Comparison of ENCODE assay signal across 12 cellular contexts in genomic region chr22:46089426-46090041, GRCh38.
DNase-seq lines count a peak whose midpoint lies in the region; ATAC-seq and TF ChIP-seq lines count a peak whose summit lies in the region.
"Had no signal": no experiment of that assay in that cellular context is flagged by ENCODE, and none has a peak within 500 bp of the region (broad histone marks: within the 10 kb centered on the region; RNA-seq: fewer than 3 reads in every experiment).

No MANE protein-coding gene starts in this region.

- H3K4me3 Mint-ChIP-seq in activated T-cell treated with anti-CD3 and anti-CD28 coated beads, Interleukin-2, amount 50 U/mL, for 72 hours: no peak overlapping the region
- H3K4me3 Mint-ChIP-seq: IgD-negative memory B cell had no signal

- no peak for TF ChIP-seq RAD21 in SK-N-SH (IDR thresholded peaks at IDR 0.05; ENCODE audit: low read length)

- no peaks in the 10 kb centered on the region for H3K36me3 Mint-ChIP-seq in activated T-cell treated with anti-CD3 and anti-CD28 coated beads, Interleukin-2, amount 50 U/mL, for 72 hours (ENCODE audit: insufficient read depth in 2 of 2)
- H3K36me3 Mint-ChIP-seq: IgD-negative memory B cell had no signal

- CTCF ChIA-PET in SK-N-SH (lab: Yijun Ruan, JAX): interaction anchor here (1.1 to 3.2 kb wide), 7 partner anchors 14 to 95 kb away, joined by 3 to 23 read pairs (median 3); no protein-coding TSS in a partner anchor

- peak overlapping the region; percentile 99 for H3K4me2 ChIP-seq in SK-N-SH

- H3K4me3 ChIP-seq in SK-N-SH (ENCODE audit: low read depth in 2 of 2, low read length in 1 of 2): peak overlapping the region; percentile 90 to 92; a peak in 3 of 4 replicates
- H3K4me3 ChIP-seq in ovary: peak overlapping the region; percentile 29
- H3K4me3 ChIP-seq in aorta (ENCODE audit: low read length in 2 of 2): no peak overlapping the region

- H3K9me3 ChIP-seq in SK-N-SH (no peaks in the 10 kb centered on the region), ovary (no peaks in the 10 kb centered on the region), aorta (ENCODE audit: control insufficient read depth, low read length) (no peaks in the 10 kb centered on the region)

- POLR2A ChIA-PET in SK-N-SH (lab: Yijun Ruan, JAX): interaction anchor here (0.6 to 6.3 kb wide), 9 partner anchors 12 to 94 kb away, joined by 3 to 83 read pairs (median 4); no protein-coding TSS in a partner anchor

- peaks cover 66 to 89% of the 10 kb centered on the region in 2 experiments for H3K36me3 ChIP-seq in SK-N-SH (replicated peaks in 1 of 2; ENCODE audit: control insufficient read depth in 1 of 2, insufficient read depth in 2 of 2, low read length in 1 of 2)
- H3K36me3 ChIP-seq in ovary: no peaks in the 10 kb centered on the region
- H3K36me3 ChIP-seq in aorta (ENCODE audit: control insufficient read depth in 1 of 2, insufficient read depth in 2 of 2, low read length in 1 of 2): peaks cover 0 to 2% of the 10 kb centered on the region in 2 donors

- no peaks in the 10 kb centered on the region for H3K9me2 ChIP-seq in SK-N-SH

- no peak for TF ChIP-seq POLR2A in ovary (IDR thresholded peaks at IDR 0.05)

- intact Hi-C loops in cardiac septum (cut with DNase I): loop anchor here (2.0 to 5.0 kb wide), 3 partner anchors 15 to 82 kb away; no protein-coding TSS in a partner anchor
- intact Hi-C loops in ovary (cut with DNase I): no loop called here
- intact Hi-C loops in aorta (cut with DNase I): loop anchor here in 1 of 2 donors (2.0 to 10.0 kb wide), 3 partner anchors 17 to 775 kb away; no protein-coding TSS in a partner anchor

- H3K27me3 Mint-ChIP-seq in activated T-cell treated with anti-CD3 and anti-CD28 coated beads, Interleukin-2, amount 50 U/mL, for 72 hours (ENCODE audit: low read depth): no peaks in the 10 kb centered on the region
- H3K27me3 Mint-ChIP-seq: IgD-negative memory B cell had no signal

- no peak for TF ChIP-seq EP300 in SK-N-SH (IDR thresholded peaks at IDR 0.05; ENCODE audit: borderline replicate concordance in 1 of 2, low read depth in 1 of 2, low read length in 1 of 2)
- no peak for TF ChIP-seq EP300 in ovary (IDR thresholded peaks at IDR 0.05)

- no peak for ATAC-seq in SK-N-SH treated with all-trans-retinoic acid at 6 μM for 48 hours
- no peak for ATAC-seq in aorta (ENCODE audit: low FRiP score)
- no peak for ATAC-seq in activated T-cell treated with anti-CD3 and anti-CD28 coated beads, Interleukin-2, amount 50 U/mL, for 72 hours (replicated peaks in 1 of 2)
- ATAC-seq in GM21381 (IDR thresholded peaks at IDR 0.05; ENCODE audit: unreplicated experiment): no peak

- no peaks in the 10 kb centered on the region for H3K4me1 Mint-ChIP-seq in activated T-cell treated with anti-CD3 and anti-CD28 coated beads, Interleukin-2, amount 50 U/mL, for 72 hours (ENCODE audit: low read depth)
- H3K4me1 Mint-ChIP-seq: IgD-negative memory B cell had no signal

- H3K27ac Mint-ChIP-seq in activated T-cell treated with anti-CD3 and anti-CD28 coated beads, Interleukin-2, amount 50 U/mL, for 72 hours: no peak overlapping the region
- H3K27ac Mint-ChIP-seq: IgD-negative memory B cell had no signal

- TF ChIP-seq CTCF in SK-N-SH (IDR thresholded peaks at IDR 0.05) (no peak), ovary (IDR thresholded peaks at IDR 0.05) (no peak)

- H3K9me3 Mint-ChIP-seq in activated T-cell treated with anti-CD3 and anti-CD28 coated beads, Interleukin-2, amount 50 U/mL, for 72 hours: no peaks in the 10 kb centered on the region
- H3K9me3 Mint-ChIP-seq: IgD-negative memory B cell had no signal

- H3K27me3 ChIP-seq in SK-N-SH (ENCODE audit: insufficient read depth) (no peaks in the 10 kb centered on the region), ovary (no peaks in the 10 kb centered on the region), aorta (ENCODE audit: control insufficient read depth in 1 of 2, insufficient read depth in 2 of 2, low read length in 1 of 2) (no peaks in the 10 kb centered on the region)

- peaks cover 100% of the 10 kb centered on the region for H4K20me1 ChIP-seq in SK-N-SH (ENCODE audit: insufficient read depth)

- peak overlapping the region; percentile 96 to 100 for H3K27ac ChIP-seq in SK-N-SH (ENCODE audit: low read depth in 2 of 2, low read length in 1 of 2)
- H3K27ac ChIP-seq in ovary: peak overlapping the region; percentile 79 to 94
- H3K27ac ChIP-seq in aorta (ENCODE audit: low read depth in 1 of 2, low read length in 2 of 2): peak overlapping the region; percentile 68 to 71

- H3K4me1 ChIP-seq in SK-N-SH (ENCODE audit: control insufficient read depth in 1 of 2, insufficient read depth in 2 of 2, low read depth in 1 of 2, low read length in 1 of 2): peaks cover 48 to 98% of the 10 kb centered on the region in 2 experiments
- peaks cover 71% of the 10 kb centered on the region for H3K4me1 ChIP-seq in ovary (ENCODE audit: insufficient read depth)
- peaks cover 0 to 6% of the 10 kb centered on the region in 2 donors for H3K4me1 ChIP-seq in aorta (ENCODE audit: control insufficient read depth in 1 of 2, insufficient read depth in 2 of 2, low read length in 2 of 2)

- 77% methylated on average over 21 of the region's 24 CpGs for WGBS in SK-N-SH (ENCODE audit: low lambda C conversion rate)
- 17 to 27% (median 19%) methylated on average over 24 of the region's 24 CpGs for WGBS in ovary, 3 donors
- 78 to 79% methylated on average over 24 of the region's 24 CpGs for WGBS in aorta, 2 donors

- peaks cover 100% of the 10 kb centered on the region for H3K79me2 ChIP-seq in SK-N-SH (ENCODE audit: insufficient read depth)

- H2AFZ ChIP-seq in SK-N-SH (ENCODE audit: low read depth): no peak overlapping the region

- no peak for DNase-seq in SK-N-SH
- peak; percentile 68 for DNase-seq in cardiac septum (ENCODE audit: low spot score)
- DNase-seq in ovary: peak in 3 of 5 donors; percentile 30 to 47 (median 39)
- peak; percentile 50 to 72 for DNase-seq in aorta
- no peak for DNase-seq in activated T-cell treated with anti-CD3 and anti-CD28 coated beads, Interleukin-2, amount 50 U/mL, for 72 hours
- DNase-seq in inferior parietal cortex (ENCODE audit: extremely low spot score): no peak
- DNase-seq: 8988T; activated CD8-positive, alpha-beta memory T cell treated with anti-CD3 and anti-CD28 coated beads, Interleukin-2, amount 50 U/mL, for 4 hours; OCI-M1 had no signal

- peaks cover 73% of the 10 kb centered on the region for H3F3A ChIP-seq in SK-N-SH (replicated peaks; ENCODE audit: insufficient read depth)

- H3K9ac ChIP-seq in SK-N-SH: peak overlapping the region; percentile 100

TF ChIP-seq in SK-N-SH, 30 proteins besides CTCF, POLR2A, EP300 and RAD21:
- TF ChIP-seq PBX3 (IDR thresholded peaks at IDR 0.05) (no peak), RXRA (IDR thresholded peaks at IDR 0.05; ENCODE audit: borderline replicate concordance, low read depth) (no peak), POLR2AphosphoS5 (IDR thresholded peaks at IDR 0.05; ENCODE audit: low read depth, low read length) (peak; percentile 3; the same call in 1 of the 2 replicates)
TF ChIP-seq in SK-N-SH: peak in this region for 1.

TF ChIP-seq in SK-N-SH treated with all-trans-retinoic acid at 6 μM for 48 hours, 23 proteins besides CTCF, POLR2A, EP300 and RAD21:
- TF ChIP-seq POU6F1 (CRISPR knock-in tag; IDR thresholded peaks at IDR 0.05; ENCODE audit: borderline replicate concordance, low read depth): no peak
- no peak for TF ChIP-seq ESRRG (CRISPR knock-in tag; IDR thresholded peaks at IDR 0.05)
- TF ChIP-seq ZC3H10 (CRISPR knock-in tag; IDR thresholded peaks at IDR 0.05): no peak
- TF ChIP-seq TCF4 (CRISPR knock-in tag; IDR thresholded peaks at IDR 0.05; ENCODE audit: borderline replicate concordance): no peak
- no peak for TF ChIP-seq OSR1 (CRISPR knock-in tag; IDR thresholded peaks at IDR 0.05)

Comparison
In these comparisons a context has a peak if more than half of its experiments do, and no peak if none do; other contexts are left out.
1. DNase-seq: peak in cardiac septum (single experiment), ovary (3 of 5) and aorta (2 of 2); none in SK-N-SH (single experiment), activated T-cell treated with anti-CD3 and anti-CD28 coated beads, Interleukin-2, amount 50 U/mL, for 72 hours (0 of 2) and inferior parietal cortex (single experiment).
2. H3K4me3 ChIP-seq: peak in SK-N-SH (2 of 2) and ovary (single experiment); none in aorta (0 of 2).
3. Peak in every context shown above with its lines, with median percentiles within 50 percentile points of each other: H3K27ac ChIP-seq.